1 cellular context compared by ENCODE assay signal in the genomic region with DNA sequence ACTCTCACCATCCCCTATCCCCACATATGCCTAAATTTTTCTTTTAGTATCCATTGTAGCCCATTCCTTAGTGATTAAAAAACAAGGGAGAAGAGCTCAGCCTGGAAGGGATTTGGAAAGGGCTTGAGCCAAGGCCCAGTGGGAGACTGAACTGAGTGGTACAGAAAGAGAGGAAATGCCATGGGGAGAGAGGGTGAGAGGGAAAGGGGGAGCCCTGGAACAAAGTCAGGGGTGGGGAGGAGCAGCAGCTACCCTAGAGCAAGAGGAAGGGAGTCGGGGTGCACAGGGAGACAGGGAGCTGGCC.
TF ChIP-seq lines count a peak whose summit lies in the region.

No MANE protein-coding gene starts in this region.

TF ChIP-seq in IMR-90, 13 proteins besides CTCF, POLR2A, EP300 and RAD21:
- TF ChIP-seq SMC3 (IDR thresholded peaks at IDR 0.05; ENCODE audit: low read depth, low read length) (no peak), FOS (IDR thresholded peaks at IDR 0.05; ENCODE audit: low read depth, low read length) (no peak), RFX5 (IDR thresholded peaks at IDR 0.05; ENCODE audit: low read depth, low read length) (no peak), MXI1 (IDR thresholded peaks at IDR 0.05; ENCODE audit: borderline replicate concordance, low read depth, low read length) (no peak), MAFK (IDR thresholded peaks at IDR 0.05; ENCODE audit: low read depth, low read length) (no peak), MAZ (IDR thresholded peaks at IDR 0.05; ENCODE audit: borderline replicate concordance, low read depth, low read length) (no peak), RCOR1 (IDR thresholded peaks at IDR 0.05; ENCODE audit: insufficient replicate concordance, low read length) (no peak), BHLHE40 (IDR thresholded peaks at IDR 0.05; ENCODE audit: low read depth, low read length) (no peak), NFE2L2 (IDR thresholded peaks at IDR 0.05; ENCODE audit: low read depth, low read length) (no peak), CEBPB (IDR thresholded peaks at IDR 0.05; ENCODE audit: low read depth, low read length) (no peak)
- TF ChIP-seq, protein P1, sequence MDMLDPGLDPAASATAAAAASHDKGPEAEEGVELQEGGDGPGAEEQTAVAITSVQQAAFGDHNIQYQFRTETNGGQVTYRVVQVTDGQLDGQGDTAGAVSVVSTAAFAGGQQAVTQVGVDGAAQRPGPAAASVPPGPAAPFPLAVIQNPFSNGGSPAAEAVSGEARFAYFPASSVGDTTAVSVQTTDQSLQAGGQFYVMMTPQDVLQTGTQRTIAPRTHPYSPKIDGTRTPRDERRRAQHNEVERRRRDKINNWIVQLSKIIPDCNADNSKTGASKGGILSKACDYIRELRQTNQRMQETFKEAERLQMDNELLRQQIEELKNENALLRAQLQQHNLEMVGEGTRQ (IDR thresholded peaks at IDR 0.05; ENCODE audit: low read depth, low read length): no peak
